Comparison of ENCODE assay signal across 24 cellular contexts in the genomic region with DNA sequence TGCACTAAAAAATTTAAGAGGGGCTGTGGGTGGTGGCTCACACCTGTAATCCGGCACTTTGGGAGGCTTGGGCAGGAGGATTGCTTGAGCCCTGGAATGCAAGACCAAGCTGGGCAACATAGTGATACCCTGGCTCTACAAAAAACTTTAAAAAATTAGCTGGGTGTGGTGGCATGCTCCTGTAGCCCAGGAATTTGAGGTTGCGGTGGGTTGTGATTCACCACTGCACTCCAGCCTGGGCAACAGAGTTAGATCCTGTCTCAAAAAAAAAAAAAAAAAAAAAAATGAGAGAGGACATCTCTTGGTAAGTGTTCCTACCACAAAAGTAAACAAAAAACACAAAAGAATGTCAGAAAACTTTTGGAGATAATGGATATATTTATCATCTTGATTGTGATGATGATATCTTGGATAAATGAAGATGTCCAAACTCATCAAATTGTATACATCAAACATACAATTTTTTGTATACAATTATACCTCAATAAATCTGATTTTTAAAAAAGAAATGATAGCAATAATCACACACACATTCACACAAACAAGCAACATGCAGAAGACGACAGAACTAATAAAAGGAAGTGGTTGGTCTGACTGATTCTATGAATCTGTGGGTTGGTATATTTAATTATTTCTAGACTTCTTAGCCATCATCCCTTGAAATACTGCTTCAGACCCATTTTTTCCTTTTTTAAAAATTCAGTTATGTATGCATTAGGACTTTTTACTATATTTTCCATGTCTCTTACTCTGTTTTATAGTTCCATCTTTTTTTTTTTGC.
DNase-seq lines count a peak whose midpoint lies in the region; ATAC-seq, FAIRE-seq and TF ChIP-seq lines count a peak whose summit lies in the region.
"Had no signal": no experiment of that assay in that cellular context is flagged by ENCODE, and none has a peak within 500 bp of the region (broad histone marks: within the 10 kb centered on the region; RNA-seq: fewer than 3 reads in every experiment).

No MANE protein-coding gene starts in this region.

- no peak overlapping the region for H3K4me3 ChIP-seq in foreskin fibroblast (ENCODE audit: low read depth in 1 of 2, low read length in 2 of 2)
- no peak overlapping the region for H3K4me3 ChIP-seq in body of pancreas
- H3K4me3 ChIP-seq: HAP-1, SK-N-MC had no signal

- DNase-seq in GM12891 (ENCODE audit: insufficient read length, low spot score) (no peak), RPMI7951 (ENCODE audit: low read depth) (peak; percentile 14), glomerular visceral epithelial cell (ENCODE audit: extremely low spot score) (peak; percentile 2), foreskin fibroblast (no peak), body of pancreas (no peak)
- DNase-seq: CD8-positive, alpha-beta memory T cell; DMS79 treated with DMSO at 0.1 percent for 48 hours; KBM-7; MM.1S; NCI-H1417; NCI-H1694; NCI-H2081; NCI-H2227 treated with DMSO at 0.1 percent for 48 hours; NCI-H510A; NCI-H69; SIG-M5 had no signal

- no peak for FAIRE-seq in GM12891 (lab: Jason Lieb, UNC)
- FAIRE-seq: GM19239 had no signal

- ATAC-seq in HG03469 (IDR thresholded peaks at IDR 0.05; ENCODE audit: unreplicated experiment) (peak; percentile 48), HG02798 (IDR thresholded peaks at IDR 0.05; ENCODE audit: poor library complexity, unreplicated experiment) (no peak), HG02678 (IDR thresholded peaks at IDR 0.05; ENCODE audit: unreplicated experiment) (no peak), body of pancreas (no peak)
- ATAC-seq: Panc1 had no signal

- intact Hi-C loops in body of pancreas (cut with DNase I): no loop called here

- no peaks in the 10 kb centered on the region for H3K27me3 ChIP-seq in body of pancreas

- no peak for TF ChIP-seq CTCF in foreskin fibroblast (IDR thresholded peaks at IDR 0.05; ENCODE audit: low read depth, low read length)
- TF ChIP-seq CTCF in body of pancreas (IDR thresholded peaks at IDR 0.05): no peak

- H3K4me1 ChIP-seq in body of pancreas: no peaks in the 10 kb centered on the region
- H3K4me1 ChIP-seq: HAP-1 had no signal

- H3K9me3 ChIP-seq in body of pancreas: no peaks in the 10 kb centered on the region
- H3K9me3 ChIP-seq: HAP-1 had no signal

- WGBS in body of pancreas, 2 donors: 61 to 77% methylated on average over 3 of the region's 3 CpGs

- TF ChIP-seq POLR2A in GM12891 (IDR thresholded peaks at IDR 0.05; ENCODE audit: low read depth, low read length) (no peak), body of pancreas (IDR thresholded peaks at IDR 0.05) (no peak)

- H3K36me3 ChIP-seq in body of pancreas (replicated peaks in 1 of 2; ENCODE audit: insufficient read depth in 1 of 2, low read depth in 2 of 2): no peaks in the 10 kb centered on the region
- H3K36me3 ChIP-seq: HAP-1 had no signal

- no peak overlapping the region for H3K27ac ChIP-seq in body of pancreas
- H3K27ac ChIP-seq: C4-2B, SK-N-MC had no signal

TF ChIP-seq in GM12891, 5 proteins besides CTCF, POLR2A, EP300 and RAD21:
- no peak for TF ChIP-seq POU2F2 (IDR thresholded peaks at IDR 0.05; ENCODE audit: low read depth, low read length)
- TF ChIP-seq SPI1 (IDR thresholded peaks at IDR 0.05; ENCODE audit: low read depth, low read length): peak; percentile 53; the same call in 1 of the 2 replicates
TF ChIP-seq in GM12891: peak in this region for 1.

Comparison
In these comparisons a context has a peak if more than half of its experiments do, and no peak if none do; other contexts are left out.
1. DNase-seq: peak in RPMI7951 (single experiment) and glomerular visceral epithelial cell (single experiment); none in GM12891 (single experiment), foreskin fibroblast (0 of 2) and body of pancreas (0 of 4).